In the genomic region with DNA sequence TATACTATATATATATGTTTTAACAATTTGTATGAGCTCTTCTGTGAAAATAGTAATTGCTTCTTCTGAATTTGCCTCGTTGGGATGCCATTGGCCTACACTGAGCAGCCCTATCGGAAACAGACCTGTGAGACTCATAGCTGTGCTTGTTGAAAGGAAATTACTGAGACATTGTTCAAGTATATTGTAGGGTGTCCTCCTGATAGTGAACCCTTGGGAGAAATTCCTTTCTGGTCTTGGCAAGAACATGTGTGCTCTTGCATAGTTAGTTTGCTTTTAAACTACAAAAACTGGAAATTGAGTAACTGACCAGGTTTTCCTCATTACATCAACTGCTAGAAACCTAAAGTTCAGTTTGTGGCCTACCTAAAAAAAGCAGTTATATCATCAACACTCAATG, we compare ENCODE assay signal across 21 cellular contexts.
DNase-seq lines count a peak whose midpoint lies in the region; ATAC-seq and TF ChIP-seq lines count a peak whose summit lies in the region.
"Had no signal": no experiment of that assay in that cellular context is flagged by ENCODE, and none has a peak within 500 bp of the region (broad histone marks: within the 10 kb centered on the region; RNA-seq: fewer than 3 reads in every experiment).

No MANE protein-coding gene starts in this region.

- H3K23ac ChIP-seq in neuronal stem cell (ENCODE audit: low read depth, low read length, poor library complexity), result no peak overlapping the region

- no peak overlapping the region for H3K27ac ChIP-seq in neuronal stem cell (replicated peaks; ENCODE audit: low read length)
- H3K27ac ChIP-seq: SJSA1, skin epidermis had no signal

- DNase-seq in AG10803 (ENCODE audit: low read depth) (peak; percentile 83), SKM-1 treated with dmso at 0.1 percent for 144 hours (lab: John Stamatoyannopoulos, UW; ENCODE audit: unreplicated experiment) (peak; percentile 36), fibroblast of gingiva (ENCODE audit: low read depth) (peak; percentile 81), neuronal stem cell (ENCODE audit: low spot score) (no peak), NCI-H510A treated with DMSO at 0.1 percent for 48 hours (lab: John Stamatoyannopoulos, UW) (no peak), GOT3 (lab: John Stamatoyannopoulos, UW) (no peak)
- DNase-seq in activated CD4-positive, alpha-beta memory T cell treated with anti-CD3 and anti-CD28 coated beads, Interleukin-2, amount 10 ng/mL, durations not matched to agents 7 days and 5 days, result no peak
- DNase-seq: activated CD4-positive, alpha-beta T cell treated with anti-CD3 and anti-CD28 coated beads for 4 hours; activated naive CD4-positive, alpha-beta T cell treated with anti-CD3 and anti-CD28 coated beads, Interleukin-2, amount 50 U/mL, for 16 hours; activated T-cell treated with anti-CD3 and anti-CD28 coated beads for 4 hours; BE2C; caudate nucleus; mucosa of descending colon; NCI-H2029 treated with DMSO at 0.1 percent for 48 hours; NCI-H510A; occipital lobe; stimulated activated CD4-positive, alpha-beta T cell treated with anti-CD3 and anti-CD28 coated beads, Interleukin-4, amount 100 ng/mL, for 4 hours had no signal

- no peak overlapping the region for H3K4me3 ChIP-seq in AG10803 (ENCODE audit: low read length)
- H3K4me3 ChIP-seq in neuronal stem cell (ENCODE audit: low read length in 2 of 2), result no peak overlapping the region
- H3K4me3 ChIP-seq: mucosa of descending colon, SJSA1, skin epidermis had no signal

- ATAC-seq in HG03135 (IDR thresholded peaks at IDR 0.05; ENCODE audit: unreplicated experiment), result no peak
- ATAC-seq: HCT116, mucosa of descending colon had no signal

- no CpG with 5 or more reads among the region's 2 CpGs for WGBS in neuronal stem cell (ENCODE audit: extremely low coverage in 2 of 2, insufficient read length in 2 of 2, insufficient replicate concordance in 1 of 2), 2 donors

- CTCF ChIA-PET in activated CD4-positive, alpha-beta memory T cell treated with anti-CD3 and anti-CD28 coated beads, Interleukin-2, amount 10 ng/mL, durations not matched to agents 7 days and 5 days (lab: Charles Lee), result no interaction called here

- H3K9me3 Mint-ChIP-seq in activated CD4-positive, alpha-beta memory T cell treated with anti-CD3 and anti-CD28 coated beads, Interleukin-2, amount 10 ng/mL, durations not matched to agents 7 days and 5 days, result peaks cover 3% of the 10 kb centered on the region

- H2BK120ac ChIP-seq in neuronal stem cell (ENCODE audit: low read depth, low read length), result no peak overlapping the region

- no peak overlapping the region for H2BK5ac ChIP-seq in neuronal stem cell (ENCODE audit: low read length)

- H3K79me1 ChIP-seq in neuronal stem cell (ENCODE audit: low read depth, low read length), result no peaks in the 10 kb centered on the region

- H3K4ac ChIP-seq in neuronal stem cell (ENCODE audit: low read length), result no peak overlapping the region

- H4K91ac ChIP-seq in neuronal stem cell (ENCODE audit: low read depth, low read length, poor library complexity), result no peak overlapping the region

- no peak overlapping the region for H4K8ac ChIP-seq in neuronal stem cell (ENCODE audit: low read depth, low read length)

- no peak overlapping the region for H3K4me2 ChIP-seq in neuronal stem cell (ENCODE audit: insufficient read depth, low read length, poor library complexity, severe bottlenecking)

- H3K18ac ChIP-seq in neuronal stem cell (ENCODE audit: low read length), result no peak overlapping the region

- H3K14ac ChIP-seq in neuronal stem cell (ENCODE audit: low read length), result no peak overlapping the region

- POLR2A ChIA-PET in activated CD4-positive, alpha-beta memory T cell treated with anti-CD3 and anti-CD28 coated beads, Interleukin-2, amount 10 ng/mL, durations not matched to agents 7 days and 5 days (lab: Charles Lee), result no interaction called here

- H3K4me3 Mint-ChIP-seq in activated CD4-positive, alpha-beta memory T cell treated with anti-CD3 and anti-CD28 coated beads, Interleukin-2, amount 10 ng/mL, durations not matched to agents 7 days and 5 days, result no peak overlapping the region

- no peak overlapping the region for H3K27ac Mint-ChIP-seq in activated CD4-positive, alpha-beta memory T cell treated with anti-CD3 and anti-CD28 coated beads, Interleukin-2, amount 10 ng/mL, durations not matched to agents 7 days and 5 days

- TF ChIP-seq CTCF in AG10803 (conservative IDR thresholded peaks at IDR 0.05; ENCODE audit: low read length), result no peak

- no peak overlapping the region for H2BK12ac ChIP-seq in neuronal stem cell (ENCODE audit: low read length)

- no peaks in the 10 kb centered on the region for H3K36me3 ChIP-seq in neuronal stem cell (replicated peaks in 1 of 2; ENCODE audit: control insufficient read depth in 2 of 2, insufficient read depth in 2 of 2, low read length in 2 of 2)
- H3K36me3 ChIP-seq: BE2C, SJSA1 had no signal

- H3K36me3 Mint-ChIP-seq in activated CD4-positive, alpha-beta memory T cell treated with anti-CD3 and anti-CD28 coated beads, Interleukin-2, amount 10 ng/mL, durations not matched to agents 7 days and 5 days (ENCODE audit: low read depth), result no peaks in the 10 kb centered on the region

- H3K4me1 Mint-ChIP-seq in activated CD4-positive, alpha-beta memory T cell treated with anti-CD3 and anti-CD28 coated beads, Interleukin-2, amount 10 ng/mL, durations not matched to agents 7 days and 5 days, result no peaks in the 10 kb centered on the region

- H3K9ac ChIP-seq in neuronal stem cell (ENCODE audit: low read depth, low read length, poor library complexity), result no peak overlapping the region

- no peak overlapping the region for H2BK15ac ChIP-seq in neuronal stem cell (ENCODE audit: low read length)

- no peaks in the 10 kb centered on the region for H3K27me3 Mint-ChIP-seq in activated CD4-positive, alpha-beta memory T cell treated with anti-CD3 and anti-CD28 coated beads, Interleukin-2, amount 10 ng/mL, durations not matched to agents 7 days and 5 days

- no peak overlapping the region for H2AK5ac ChIP-seq in neuronal stem cell (ENCODE audit: low read depth, low read length)

- H3K4me1 ChIP-seq in neuronal stem cell (ENCODE audit: control insufficient read depth in 2 of 2, insufficient read depth in 1 of 2, low read depth in 1 of 2, low read length in 2 of 2), result peaks cover 3 to 12% of the 10 kb centered on the region in 2 donors
- H3K4me1 ChIP-seq: BE2C, SJSA1 had no signal

- peak overlapping the region; percentile 23 for H2AFZ ChIP-seq in neuronal stem cell (ENCODE audit: low read length)

- H3K9me3 ChIP-seq in neuronal stem cell (replicated peaks in 1 of 2; ENCODE audit: control insufficient read depth in 2 of 2, insufficient read depth in 1 of 2, low read depth in 1 of 2, low read length in 2 of 2), result no peaks in the 10 kb centered on the region
- H3K9me3 ChIP-seq: BE2C, mucosa of descending colon, SJSA1 had no signal

- H3K27me3 ChIP-seq in neuronal stem cell (ENCODE audit: control insufficient read depth in 3 of 3, insufficient read depth in 3 of 3, low read depth in 1 of 3, low read length in 3 of 3), result no peaks in the 10 kb centered on the region
- H3K27me3 ChIP-seq: BE2C, SJSA1 had no signal

Comparison
In these comparisons a context has a peak if more than half of its experiments do, and no peak if none do; other contexts are left out.
1. DNase-seq: peak in AG10803 (single experiment), SKM-1 treated with dmso at 0.1 percent for 144 hours (single experiment) and fibroblast of gingiva (single experiment); none in neuronal stem cell (single experiment), NCI-H510A treated with DMSO at 0.1 percent for 48 hours (single experiment), activated CD4-positive, alpha-beta memory T cell treated with anti-CD3 and anti-CD28 coated beads, Interleukin-2, amount 10 ng/mL, durations not matched to agents 7 days and 5 days (single experiment) and GOT3 (single experiment).